In the genomic region with DNA sequence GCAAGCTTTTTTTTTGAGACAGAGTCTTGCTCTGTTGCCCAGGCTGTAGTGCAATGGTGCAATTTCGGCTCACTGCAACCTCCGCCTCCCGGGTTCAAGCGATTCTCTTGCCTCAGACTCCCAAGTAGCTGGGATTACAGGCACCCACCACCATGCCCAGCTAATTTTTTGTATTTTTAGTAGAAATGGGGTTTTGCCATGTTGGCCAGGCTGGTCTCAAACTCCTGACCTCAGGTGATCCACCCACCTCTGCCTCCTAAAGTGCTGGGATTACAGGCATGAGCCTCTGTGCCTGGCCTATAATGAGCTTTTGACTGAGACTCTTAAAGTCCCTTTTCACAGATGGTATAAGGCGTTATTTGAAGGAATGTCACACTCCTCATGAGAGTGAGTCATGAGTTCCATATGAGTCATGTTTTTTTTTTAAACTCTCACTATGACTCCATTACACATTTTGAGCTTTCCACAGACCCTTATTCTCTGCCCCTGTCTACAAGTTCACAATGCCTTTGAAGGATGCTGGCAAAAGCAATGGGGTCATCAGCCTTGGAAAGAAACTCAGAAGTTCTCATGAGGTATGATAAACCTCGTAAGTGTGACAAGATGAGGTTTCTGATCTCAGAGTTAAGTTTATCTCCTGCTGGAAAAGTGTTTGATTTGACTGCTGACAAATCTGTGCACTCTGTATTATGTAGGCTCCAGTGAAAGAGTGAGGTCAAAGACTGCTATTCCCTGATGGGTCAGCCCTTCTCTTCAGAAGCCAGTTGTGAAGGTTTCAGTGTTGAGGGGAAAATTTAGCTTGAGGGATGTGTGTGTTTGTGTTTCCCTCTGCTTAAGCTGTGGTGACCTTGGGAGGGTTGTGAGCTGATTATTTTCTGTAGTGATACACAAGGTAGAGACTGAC, we compare ENCODE assay signal across 8 cellular contexts. TPM values are rescaled to one million over a fixed set of nuclear protein-coding genes. Genes with fewer than 3 reads are reported as not detected.
DNase-seq lines count a peak whose midpoint lies in the region; ATAC-seq and TF ChIP-seq lines count a peak whose summit lies in the region.
"Not testable (repeated sequence)": the region's sequence is repeated elsewhere in the genome, so short reads cannot be mapped to it uniquely, and the experiment has no call there.

No MANE protein-coding gene starts in this region.

- not testable (repeated sequence) for H3K27me3 Mint-ChIP-seq in stimulated activated naive B cell treated with anti-CD40 and anti-IgM and Interleukin-4, amounts not matched to agents 10 μg/mL and 1 μg/mL and 100 μg/mL, for 72 hours

- DNase-seq in ELR (ENCODE audit: low read depth): peak; percentile 78
- DNase-seq in SK-N-SH: not testable (repeated sequence)
- peak; percentile 66 for DNase-seq in astrocyte of the hippocampus (ENCODE audit: low read depth, low spot score)
- DNase-seq in glomerular visceral epithelial cell (ENCODE audit: extremely low spot score): peak; percentile 53
- DNase-seq in stimulated activated naive B cell treated with anti-CD40 and anti-IgM and Interleukin-4, amounts not matched to agents 10 μg/mL and 1 μg/mL and 100 μg/mL, for 72 hours: peak; percentile 34

- H4K20me1 ChIP-seq in SK-N-SH (ENCODE audit: insufficient read depth): not testable (repeated sequence)

- not testable (repeated sequence) for H3K4me3 ChIP-seq in SK-N-SH (ENCODE audit: low read depth in 2 of 2, low read length in 1 of 2)

- peaks cover 27 to 36% of the 10 kb centered on the region in 2 donors for H3K4me1 Mint-ChIP-seq in stimulated activated naive B cell treated with anti-CD40 and anti-IgM and Interleukin-4, amounts not matched to agents 10 μg/mL and 1 μg/mL and 100 μg/mL, for 72 hours

- H3K9me3 Mint-ChIP-seq in stimulated activated naive B cell treated with anti-CD40 and anti-IgM and Interleukin-4, amounts not matched to agents 10 μg/mL and 1 μg/mL and 100 μg/mL, for 72 hours: not testable (repeated sequence)

- POLR2A ChIA-PET in SK-N-SH (lab: Yijun Ruan, JAX): not testable (repeated sequence)

- H3F3A ChIP-seq in SK-N-SH (replicated peaks; ENCODE audit: insufficient read depth): not testable (repeated sequence)

- ATAC-seq in GM19397 (IDR thresholded peaks at IDR 0.05; ENCODE audit: unreplicated experiment) (peak; percentile 72), HG02798 (IDR thresholded peaks at IDR 0.05; ENCODE audit: poor library complexity, unreplicated experiment) (peak; percentile 77), HG03575 (IDR thresholded peaks at IDR 0.05; ENCODE audit: extremely low read depth, insufficient number of reproducible peaks, low FRiP score, unreplicated experiment) (peak; percentile 88)
- peak; percentile 82 to 85 for ATAC-seq in stimulated activated naive B cell treated with anti-CD40 and anti-IgM and Interleukin-4, amounts not matched to agents 10 μg/mL and 1 μg/mL and 100 μg/mL, for 72 hours (replicated peaks)

- CTCF ChIA-PET in SK-N-SH (lab: Yijun Ruan, JAX): not testable (repeated sequence)

- peaks cover 6 to 12% of the 10 kb centered on the region in 2 donors for H3K36me3 Mint-ChIP-seq in stimulated activated naive B cell treated with anti-CD40 and anti-IgM and Interleukin-4, amounts not matched to agents 10 μg/mL and 1 μg/mL and 100 μg/mL, for 72 hours

- H3K9ac ChIP-seq in SK-N-SH: not testable (repeated sequence)

- H3K9me3 ChIP-seq in SK-N-SH: not testable (repeated sequence)

- not testable (repeated sequence) for H3K27me3 ChIP-seq in SK-N-SH (ENCODE audit: insufficient read depth)

- not testable (repeated sequence) for H3K79me2 ChIP-seq in SK-N-SH (ENCODE audit: insufficient read depth)

- peak overlapping the region in 1 of 2 experiments; percentile 61; a peak in 2 of 4 replicates for H3K27ac ChIP-seq in SK-N-SH (ENCODE audit: low read depth in 2 of 2, low read length in 1 of 2)

- not testable (repeated sequence) for H3K36me3 ChIP-seq in SK-N-SH (replicated peaks in 1 of 2; ENCODE audit: control insufficient read depth in 1 of 2, insufficient read depth in 2 of 2, low read length in 1 of 2)

- H2AFZ ChIP-seq in SK-N-SH (ENCODE audit: low read depth): peak overlapping the region; percentile 39; the same call in 1 of the 2 replicates

- TF ChIP-seq CTCF in SK-N-SH (IDR thresholded peaks at IDR 0.05): not testable (repeated sequence)

- H3K4me2 ChIP-seq in SK-N-SH: not testable (repeated sequence)

- peak overlapping the region; percentile 29 to 31 for H3K4me3 Mint-ChIP-seq in stimulated activated naive B cell treated with anti-CD40 and anti-IgM and Interleukin-4, amounts not matched to agents 10 μg/mL and 1 μg/mL and 100 μg/mL, for 72 hours

- peak overlapping the region; percentile 94 for H3K27ac Mint-ChIP-seq in stimulated activated naive B cell treated with anti-CD40 and anti-IgM and Interleukin-4, amounts not matched to agents 10 μg/mL and 1 μg/mL and 100 μg/mL, for 72 hours

- 35% methylated on average over 6 of the region's 6 CpGs for WGBS in SK-N-SH (ENCODE audit: low lambda C conversion rate)

- H3K4me1 ChIP-seq in SK-N-SH (ENCODE audit: control insufficient read depth in 1 of 2, insufficient read depth in 2 of 2, low read depth in 1 of 2, low read length in 1 of 2): not testable (repeated sequence)

- not testable (repeated sequence) for TF ChIP-seq RAD21 in SK-N-SH (IDR thresholded peaks at IDR 0.05; ENCODE audit: low read length)

- TF ChIP-seq EP300 in SK-N-SH (IDR thresholded peaks at IDR 0.05; ENCODE audit: borderline replicate concordance in 1 of 2, low read depth in 1 of 2, low read length in 1 of 2): not testable (repeated sequence)

- not testable (repeated sequence) for H3K9me2 ChIP-seq in SK-N-SH

TF ChIP-seq in SK-N-SH, 30 proteins besides CTCF, POLR2A, EP300 and RAD21:
- TF ChIP-seq JUND (IDR thresholded peaks at IDR 0.05) (peak; percentile 71), TCF12 (IDR thresholded peaks at IDR 0.05) (peak; percentile 39; the same call in 1 of the 2 replicates), FOSL2 (IDR thresholded peaks at IDR 0.05; ENCODE audit: borderline replicate concordance, low read depth) (peak; percentile 77)
- TF ChIP-seq, protein P1, sequence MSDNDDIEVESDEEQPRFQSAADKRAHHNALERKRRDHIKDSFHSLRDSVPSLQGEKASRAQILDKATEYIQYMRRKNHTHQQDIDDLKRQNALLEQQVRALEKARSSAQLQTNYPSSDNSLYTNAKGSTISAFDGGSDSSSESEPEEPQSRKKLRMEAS (IDR thresholded peaks at IDR 0.05; ENCODE audit: low read depth): peak; percentile 17; the same call in 1 of the 2 replicates

RNA-seq across cellular contexts. Expression of a gene that starts 39.1 kb away (rescaled TPM):
- polyA plus RNA-seq in SK-N-SH (2012; rRNA removed): 260 and 405 TPM in 2 replicates
- 346 and 382 TPM in 2 replicates for polyA plus RNA-seq in SK-N-SH (2012; cell fraction: cytosol; rRNA removed)
- polyA plus RNA-seq in SK-N-SH (2012; cell fraction: nucleus; rRNA removed): 164 and 325 TPM in 2 replicates
